ENCODE assay signal across 8 cellular contexts in genomic region chr16:53372942-53373871, GRCh38.
DNase-seq lines count a peak whose midpoint lies in the region; ATAC-seq and TF ChIP-seq lines count a peak whose summit lies in the region.

No MANE protein-coding gene starts in this region.

- intact Hi-C loops in dendritic cell treated with granulocyte-macrophage colony-stimulating factor and Interleukin-4, amounts not matched to agents 40 ng/mL and 50 ng/mL, for 4 days (cut with micrococcal nuclease) = no loop called here
- intact Hi-C loops in prostate gland (cut with DNase I) (no loop called here), A673 (cut with micrococcal nuclease; ENCODE audit: unreplicated experiment) (no loop called here)

- H3K9me3 ChIP-seq in prostate gland = no peaks in the 10 kb centered on the region
- no peaks in the 10 kb centered on the region for H3K9me3 ChIP-seq in A673 (ENCODE audit: low read depth, low read length, poor library complexity, severe bottlenecking)

- peaks cover 6% of the 10 kb centered on the region for H3K4me1 Mint-ChIP-seq in dendritic cell treated with granulocyte-macrophage colony-stimulating factor and Interleukin-4, amounts not matched to agents 40 ng/mL and 50 ng/mL, for 4 days (ENCODE audit: low read depth)

- BruUV-seq in A673 (replicated peaks; lab: Mats Ljungman, UMichigan) = no TSS peak

- DNase-seq in activated CD4-positive, alpha-beta T cell treated with anti-CD3 and anti-CD28 coated beads for 1 hour = peak; percentile 75
- DNase-seq in prostate gland (ENCODE audit: low spot score) (peak; percentile 66), A673 (ENCODE audit: low spot score) (no peak), cerebellar cortex (ENCODE audit: low spot score) (no peak)

- POLR2A ChIA-PET in A673 (lab: Charles Lee; ENCODE audit: low non-redundant PET) = no interaction called here

- H3K4me1 ChIP-seq in prostate gland (replicated peaks) (no peaks in the 10 kb centered on the region), A673 (ENCODE audit: insufficient read depth, low read length, poor library complexity, severe bottlenecking) (no peaks in the 10 kb centered on the region)

- TF ChIP-seq CTCF in prostate gland (IDR thresholded peaks at IDR 0.05) = peak in 2 of 4 experiments; percentile 25 to 35
- TF ChIP-seq CTCF in A673 (conservative IDR thresholded peaks at IDR 0.05; ENCODE audit: low read depth, low read length) = no peak

- CTCF ChIA-PET in A673 (lab: Charles Lee) = no interaction called here

- H3K27me3 ChIP-seq in prostate gland (replicated peaks; ENCODE audit: insufficient read depth) (no peaks in the 10 kb centered on the region), A673 (replicated peaks; ENCODE audit: insufficient read depth, low read depth, low read length, poor library complexity) (peaks cover 67% of the 10 kb centered on the region)

- H3K9me3 Mint-ChIP-seq in dendritic cell treated with granulocyte-macrophage colony-stimulating factor and Interleukin-4, amounts not matched to agents 40 ng/mL and 50 ng/mL, for 4 days = no peaks in the 10 kb centered on the region

- ATAC-seq in HG02571 (IDR thresholded peaks at IDR 0.05; ENCODE audit: unreplicated experiment) (peak; percentile 79), HG03139 (IDR thresholded peaks at IDR 0.05; ENCODE audit: unreplicated experiment) (no peak), HG03442 (IDR thresholded peaks at IDR 0.05; ENCODE audit: unreplicated experiment) (no peak)

- H3K27ac Mint-ChIP-seq in dendritic cell treated with granulocyte-macrophage colony-stimulating factor and Interleukin-4, amounts not matched to agents 40 ng/mL and 50 ng/mL, for 4 days = no peak overlapping the region

- peak overlapping the region; percentile 30 to 42 for H3K4me3 ChIP-seq in prostate gland
- no peak overlapping the region for H3K4me3 ChIP-seq in A673 (ENCODE audit: low read depth, low read length, poor library complexity, severe bottlenecking)

- TF ChIP-seq POLR2A in prostate gland (IDR thresholded peaks at IDR 0.05) = peak; percentile 32

- H3K27ac ChIP-seq in prostate gland = peak overlapping the region; percentile 56 to 68
- H3K27ac ChIP-seq in A673 (ENCODE audit: low read depth, low read length, poor library complexity, severe bottlenecking) = no peak overlapping the region

- H3K36me3 Mint-ChIP-seq in dendritic cell treated with granulocyte-macrophage colony-stimulating factor and Interleukin-4, amounts not matched to agents 40 ng/mL and 50 ng/mL, for 4 days (ENCODE audit: low read depth) = no peaks in the 10 kb centered on the region

- WGBS in prostate gland = 24% methylated on average over 62 of the region's 62 CpGs

- no peaks in the 10 kb centered on the region for H3K36me3 ChIP-seq in prostate gland
- H3K36me3 ChIP-seq in A673 (ENCODE audit: insufficient read depth, low read length, poor library complexity, severe bottlenecking) = no peaks in the 10 kb centered on the region

- H3K4me3 Mint-ChIP-seq in dendritic cell treated with granulocyte-macrophage colony-stimulating factor and Interleukin-4, amounts not matched to agents 40 ng/mL and 50 ng/mL, for 4 days = peak overlapping the region; percentile 76

- peaks cover 21% of the 10 kb centered on the region for H3K27me3 Mint-ChIP-seq in dendritic cell treated with granulocyte-macrophage colony-stimulating factor and Interleukin-4, amounts not matched to agents 40 ng/mL and 50 ng/mL, for 4 days

Comparison
In these comparisons a context has a peak if more than half of its experiments do, and no peak if none do; other contexts are left out.
1. DNase-seq: peak in activated CD4-positive, alpha-beta T cell treated with anti-CD3 and anti-CD28 coated beads for 1 hour (single experiment) and prostate gland (single experiment); none in A673 (single experiment) and cerebellar cortex (single experiment).